Comparison of ENCODE assay signal across 1 cellular context in the genomic region with DNA sequence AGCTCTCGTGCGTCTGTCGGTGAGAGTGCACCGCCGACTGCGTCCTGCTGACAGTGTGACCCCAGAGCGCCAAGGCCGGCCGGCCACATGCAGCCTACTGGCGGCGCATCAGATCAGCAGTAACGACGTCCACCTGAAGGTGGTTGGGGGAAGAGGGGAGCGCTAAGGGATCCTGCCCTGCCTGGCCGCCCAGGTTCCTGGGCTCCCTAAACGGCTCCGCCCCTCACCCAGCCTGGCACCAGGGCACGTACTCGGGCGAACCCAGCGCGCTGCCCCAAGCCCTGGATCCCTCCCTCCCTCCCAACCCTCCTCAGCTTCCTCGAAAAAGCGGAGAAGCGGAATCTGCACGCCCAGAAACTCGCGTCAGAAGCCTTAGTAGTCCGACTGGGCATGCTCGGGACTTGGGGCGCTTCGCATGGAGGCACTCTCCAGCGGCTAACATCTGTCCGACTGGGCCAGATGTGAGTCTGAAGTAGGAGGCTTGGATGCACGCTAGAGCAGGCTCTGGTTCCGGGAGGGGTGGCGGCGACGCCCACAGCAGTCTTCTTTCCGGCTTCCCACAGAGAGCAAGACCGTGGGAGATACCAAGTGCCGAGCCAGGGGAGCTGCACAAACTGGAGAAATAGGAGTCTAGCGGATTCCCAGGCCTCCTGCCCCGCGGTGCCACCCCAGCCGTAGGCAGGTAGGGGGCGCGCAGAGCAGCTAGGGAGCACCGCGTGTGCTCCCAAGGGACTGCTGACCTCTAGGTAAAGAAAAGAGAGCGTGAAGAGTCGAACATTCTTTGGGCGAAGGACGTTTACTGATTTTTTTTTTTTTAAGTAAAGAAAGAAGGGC.
TF ChIP-seq lines count a peak whose summit lies in the region.

No MANE protein-coding gene starts in this region.

TF ChIP-seq in IMR-90, 13 proteins besides CTCF, POLR2A, EP300 and RAD21 (continued from another document):
- TF ChIP-seq NFE2L2 (IDR thresholded peaks at IDR 0.05; ENCODE audit: low read depth, low read length) (no peak), BHLHE40 (IDR thresholded peaks at IDR 0.05; ENCODE audit: low read depth, low read length) (no peak)
